Comparison of ENCODE assay signal across 19 cellular contexts in genomic region chr1:57195436-57195941, GRCh38.
DNase-seq lines count a peak whose midpoint lies in the region; TF ChIP-seq lines count a peak whose summit lies in the region.
"Had no signal": no experiment of that assay in that cellular context is flagged by ENCODE, and none has a peak within 500 bp of the region (broad histone marks: within the 10 kb centered on the region; RNA-seq: fewer than 3 reads in every experiment).

No MANE protein-coding gene starts in this region.

- no peaks in the 10 kb centered on the region for H3K9me3 ChIP-seq in NT2/D1 (ENCODE audit: insufficient read depth, low read length)
- H3K9me3 ChIP-seq in esophagus muscularis mucosa = no peaks in the 10 kb centered on the region
- H3K9me3 ChIP-seq in left ventricle myocardium inferior (replicated peaks) = no peaks in the 10 kb centered on the region
- H3K9me3 ChIP-seq: BLaER1, Caco-2 had no signal

- no peak for TF ChIP-seq EP300 in esophagus muscularis mucosa (IDR thresholded peaks at IDR 0.05)

- H3K36me3 ChIP-seq in NT2/D1 (ENCODE audit: insufficient read depth, insufficient read length, low read length) (no peaks in the 10 kb centered on the region), esophagus muscularis mucosa (no peaks in the 10 kb centered on the region), left ventricle myocardium inferior (no peaks in the 10 kb centered on the region)
- H3K36me3 ChIP-seq: BLaER1 had no signal

- no peak for TF ChIP-seq POLR2A in esophagus muscularis mucosa (IDR thresholded peaks at IDR 0.05; ENCODE audit: low read depth)

- H3K4me1 ChIP-seq in NT2/D1 (ENCODE audit: insufficient read depth, insufficient read length) = no peaks in the 10 kb centered on the region
- no peaks in the 10 kb centered on the region for H3K4me1 ChIP-seq in esophagus muscularis mucosa
- H3K4me1 ChIP-seq in left ventricle myocardium inferior = peaks cover 6% of the 10 kb centered on the region
- H3K4me1 ChIP-seq: BLaER1, Caco-2 had no signal

- intact Hi-C loops in esophagus muscularis mucosa (cut with DNase I) (no loop called here), left ventricle myocardium inferior (cut with micrococcal nuclease) (no loop called here)

- no peak overlapping the region for H3K27ac ChIP-seq in esophagus muscularis mucosa (replicated peaks in 1 of 4)
- no peak overlapping the region for H3K27ac ChIP-seq in left ventricle myocardium inferior (replicated peaks)
- H3K27ac ChIP-seq: 22Rv1, BLaER1, C4-2B, GM23248 had no signal

- TF ChIP-seq CTCF in esophagus muscularis mucosa (IDR thresholded peaks at IDR 0.05) (no peak), left ventricle myocardium inferior (IDR thresholded peaks at IDR 0.05; ENCODE audit: borderline replicate concordance) (no peak)

- H3K9ac ChIP-seq in NT2/D1 (ENCODE audit: insufficient read length, low read depth) = no peak overlapping the region
- H3K9ac ChIP-seq: BLaER1, GM23248 had no signal

- DNase-seq in NCI-H82 (lab: John Stamatoyannopoulos, UW) (peak; percentile 40), NCI-H82 treated with DMSO at 0.1 percent for 48 hours (lab: John Stamatoyannopoulos, UW; ENCODE audit: unreplicated experiment) (no peak), NT2/D1 (ENCODE audit: low read depth, low spot score) (peak; percentile 40), cerebellum (ENCODE audit: low spot score) (peak; percentile 32), esophagus muscularis mucosa (ENCODE audit: extremely low spot score) (no peak), left ventricle myocardium inferior (no peak), anterior cingulate cortex (lab: John Stamatoyannopoulos, UW) (no peak)
- DNase-seq: Caco-2; CD4-positive, CD25-positive, alpha-beta regulatory T cell; CD8-positive, alpha-beta T cell; DMS153; DND-41; GDM1; GM23248; H9 had no signal

- H3K4me3 ChIP-seq in NT2/D1 (ENCODE audit: insufficient read length, low read depth) (no peak overlapping the region), esophagus muscularis mucosa (no peak overlapping the region), left ventricle myocardium inferior (no peak overlapping the region)
- H3K4me3 ChIP-seq: BLaER1, GM12878, GM23248 had no signal

- no peaks in the 10 kb centered on the region for H3K27me3 ChIP-seq in NT2/D1 (ENCODE audit: insufficient read depth, insufficient read length)
- no peaks in the 10 kb centered on the region for H3K27me3 ChIP-seq in esophagus muscularis mucosa
- no peaks in the 10 kb centered on the region for H3K27me3 ChIP-seq in left ventricle myocardium inferior (ENCODE audit: low read depth)
- H3K27me3 ChIP-seq: BLaER1 had no signal

- WGBS in esophagus muscularis mucosa = 78% methylated on average over 1 of the region's 1 CpG

Comparison
In these comparisons a context has a peak if more than half of its experiments do, and no peak if none do; other contexts are left out.
1. DNase-seq: peak in NCI-H82 (single experiment), NT2/D1 (single experiment) and cerebellum (single experiment); none in NCI-H82 treated with DMSO at 0.1 percent for 48 hours (single experiment), esophagus muscularis mucosa (single experiment), left ventricle myocardium inferior (single experiment) and anterior cingulate cortex (0 of 58).